In the genomic region with DNA sequence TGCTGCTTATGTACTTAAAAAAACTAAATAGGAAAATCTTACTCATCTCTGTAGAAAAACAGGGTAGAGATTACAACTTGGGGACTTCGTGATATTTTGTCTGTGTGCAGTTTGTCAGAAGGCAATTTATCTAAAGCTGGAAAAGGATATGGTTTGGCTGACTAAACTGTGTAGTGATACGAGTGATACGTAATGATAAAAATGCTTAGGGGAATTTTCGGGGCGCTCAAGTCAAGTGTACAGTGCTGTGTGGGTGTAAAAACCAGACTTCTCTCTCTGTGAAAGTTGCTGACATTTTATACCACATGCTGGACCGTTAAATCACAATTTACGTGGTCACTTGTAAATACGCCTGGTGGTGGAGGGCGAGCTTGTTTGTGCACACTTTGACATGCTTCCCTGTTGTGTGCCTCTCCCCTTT, we compare ENCODE assay signal across 8 cellular contexts.
A peak's percentile ranks its signal among the peaks of the same experiment; 100 is the strongest.
DNase-seq lines count a peak whose midpoint lies in the region; ATAC-seq and TF ChIP-seq lines count a peak whose summit lies in the region.

No MANE protein-coding gene starts in this region.

- ATAC-seq in GM18867 (IDR thresholded peaks at IDR 0.05; ENCODE audit: unreplicated experiment) (peak; percentile 90), HG02763 (IDR thresholded peaks at IDR 0.05; ENCODE audit: unreplicated experiment) (peak; percentile 91), mucosa of descending colon (peak; percentile 59)

- peak; percentile 39 for DNase-seq in activated CD4-positive, CD25-positive, alpha-beta regulatory T cell treated with anti-CD3 and anti-CD28 coated beads, Interleukin-2, amount 50 U/mL, for 72 hours
- DNase-seq in mucosa of descending colon (no peak), RPMI8226 (no peak), NCI-H69 (lab: John Stamatoyannopoulos, UW) (no peak), cerebellar nuclear complex (lab: John Stamatoyannopoulos, UW) (no peak), NCI-H146 treated with DMSO at 0.1 percent for 48 hours (lab: John Stamatoyannopoulos, UW; ENCODE audit: unreplicated experiment) (no peak)

- no peaks in the 10 kb centered on the region for H3K36me3 ChIP-seq in mucosa of descending colon (ENCODE audit: low read depth)

- no peak overlapping the region for H3K4me3 ChIP-seq in mucosa of descending colon

- TF ChIP-seq CTCF in mucosa of descending colon (IDR thresholded peaks at IDR 0.05), result no peak

- intact Hi-C loops in mucosa of descending colon (cut with DNase I, micrococcal nuclease), result no loop called here

- no peaks in the 10 kb centered on the region for H3K9me3 ChIP-seq in mucosa of descending colon

- H3K4me1 ChIP-seq in mucosa of descending colon (ENCODE audit: low read depth), result no peaks in the 10 kb centered on the region
